In genomic region chr10:43683451-43684197, GRCh38 we compare ENCODE assay signal across 8 cellular contexts. TPM values are rescaled to one million over a fixed set of nuclear protein-coding genes. Genes with fewer than 3 reads are reported as not detected.
DNase-seq lines count a peak whose midpoint lies in the region; ATAC-seq, FAIRE-seq and TF ChIP-seq lines count a peak whose summit lies in the region.

No MANE protein-coding gene starts in this region.

- no peak for TF ChIP-seq POLR2A in GM12891 (IDR thresholded peaks at IDR 0.05; ENCODE audit: low read depth, low read length)

- ATAC-seq in GM21423 (IDR thresholded peaks at IDR 0.05; ENCODE audit: unreplicated experiment), result peak; percentile 52
- ATAC-seq in HG02885 (IDR thresholded peaks at IDR 0.05; ENCODE audit: poor library complexity, unreplicated experiment), result no peak
- no peak for ATAC-seq in HG03342 (IDR thresholded peaks at IDR 0.05; ENCODE audit: unreplicated experiment)

- H3K27ac ChIP-seq in C4-2B, result no peak overlapping the region
- no peak overlapping the region for H3K27ac ChIP-seq in VCaP

- peak; percentile 75 for TF ChIP-seq CTCF in C4-2B (conservative IDR thresholded peaks at IDR 0.05)
- TF ChIP-seq CTCF in VCaP (conservative IDR thresholded peaks at IDR 0.05), result peak; percentile 67

- peak; percentile 72 for DNase-seq in iPS-NIHi11 (ENCODE audit: low spot score)
- DNase-seq in GM12891 (ENCODE audit: insufficient read length, low spot score), result no peak
- DNase-seq in T-helper 9 cell, result no peak

- FAIRE-seq in GM12891 (lab: Jason Lieb, UNC), result no peak

TF ChIP-seq in GM12891, 5 proteins besides CTCF, POLR2A, EP300 and RAD21:
- TF ChIP-seq POU2F2 (IDR thresholded peaks at IDR 0.05; ENCODE audit: low read depth, low read length) (no peak), POLR2AphosphoS5 (IDR thresholded peaks at IDR 0.05; ENCODE audit: low read depth, low read length) (no peak), SPI1 (IDR thresholded peaks at IDR 0.05; ENCODE audit: low read depth, low read length) (no peak), PAX5 (IDR thresholded peaks at IDR 0.05; ENCODE audit: insufficient read depth, low read length, severe bottlenecking) (no peak), TAF1 (IDR thresholded peaks at IDR 0.05; ENCODE audit: low read depth, low read length) (no peak)

RNA-seq across cellular contexts. Expression of gene ZNF32, which starts 34.9 kb away (rescaled TPM):
- polyA plus RNA-seq in GM12891 (2012; ENCODE audit: low read depth, missing spikeins), result 18.9 TPM
